8 cellular contexts compared by ENCODE assay signal in genomic region chr9:91422832-91423711, GRCh38. TPM values are rescaled to one million over a fixed set of nuclear protein-coding genes. Genes with fewer than 3 reads are reported as not detected.
DNase-seq lines count a peak whose midpoint lies in the region; ATAC-seq and TF ChIP-seq lines count a peak whose summit lies in the region.

No MANE protein-coding gene starts in this region.

- H3K27ac ChIP-seq in HUES48 (ENCODE audit: low read depth, low read length) = peak overlapping the region; percentile 47
- H3K27ac ChIP-seq in right atrium auricular region = peak overlapping the region; percentile 95 to 97

- peak overlapping the region; percentile 94 for H3K4me3 Mint-ChIP-seq in progenitor cell of endocrine pancreas (ENCODE audit: low read depth)

- H3K9me3 Mint-ChIP-seq in progenitor cell of endocrine pancreas (ENCODE audit: low read depth) = no peaks in the 10 kb centered on the region

- H3K9me3 ChIP-seq in HUES48 (ENCODE audit: control insufficient read depth, insufficient read depth, low read length) (no peaks in the 10 kb centered on the region), right atrium auricular region (no peaks in the 10 kb centered on the region)

- H3K36me3 ChIP-seq in HUES48 (ENCODE audit: control insufficient read depth, insufficient read depth, low read length) = no peaks in the 10 kb centered on the region
- no peaks in the 10 kb centered on the region for H3K36me3 ChIP-seq in right atrium auricular region

- peaks cover 22% of the 10 kb centered on the region for H3K27me3 Mint-ChIP-seq in progenitor cell of endocrine pancreas

- H3K4me3 ChIP-seq in HUES48 (ENCODE audit: low read depth, low read length) = peak overlapping the region; percentile 83
- H3K4me3 ChIP-seq in right atrium auricular region = peak overlapping the region; percentile 80 to 88

- H3K4me1 Mint-ChIP-seq in progenitor cell of endocrine pancreas (ENCODE audit: low read depth) = peaks cover 35% of the 10 kb centered on the region

- peaks cover 22% of the 10 kb centered on the region for H3K4me1 ChIP-seq in HUES48 (ENCODE audit: control insufficient read depth, insufficient read depth, low read length)
- H3K4me1 ChIP-seq in right atrium auricular region = peaks cover 0 to 53% of the 10 kb centered on the region in 2 donors

- H3K27ac Mint-ChIP-seq in progenitor cell of endocrine pancreas = peak overlapping the region; percentile 99

- ATAC-seq in GM21381 (IDR thresholded peaks at IDR 0.05; ENCODE audit: unreplicated experiment) = peak; percentile 29

- H3K36me3 Mint-ChIP-seq in progenitor cell of endocrine pancreas (ENCODE audit: insufficient read depth) = no peaks in the 10 kb centered on the region

- TF ChIP-seq CTCF in right atrium auricular region (IDR thresholded peaks at IDR 0.05) (peak in 1 of 2 donors; percentile 36), progenitor cell of endocrine pancreas (IDR thresholded peaks at IDR 0.05; ENCODE audit: unreplicated experiment) (peak; percentile 28)

- H3K27me3 ChIP-seq in HUES48 (ENCODE audit: control insufficient read depth, insufficient read depth, low read length) = peaks cover 59% of the 10 kb centered on the region
- no peaks in the 10 kb centered on the region for H3K27me3 ChIP-seq in right atrium auricular region

- no peak overlapping the region for H3K9ac ChIP-seq in HUES48 (ENCODE audit: low read depth, low read length)

- DNase-seq in DMS 273 treated with DMSO at 0.1 percent for 48 hours (lab: John Stamatoyannopoulos, UW) (peak; percentile 51), SW480 (ENCODE audit: low spot score) (peak; percentile 69), amygdala (lab: John Stamatoyannopoulos, UW) (peak in 37 of 56 donors; percentile 14 to 77 (median 49)), right atrium auricular region (ENCODE audit: low spot score) (peak; percentile 92), progenitor cell of endocrine pancreas (ENCODE audit: low spot score, unreplicated experiment) (peak; percentile 50), SKM-1 treated with dmso at 0.1 percent for 144 hours (lab: John Stamatoyannopoulos, UW; ENCODE audit: unreplicated experiment) (no peak)

RNA-seq across cellular contexts. Expression of gene NFIL3, which starts 0.6 kb away (rescaled TPM):
- total RNA-seq in right atrium auricular region = 10 to 100 TPM; 21.2 to 25.5 TPM
- total RNA-seq in progenitor cell of endocrine pancreas = 21.7 and 22.0 TPM in 2 replicates
